22 cellular contexts compared by ENCODE assay signal in the genomic region with DNA sequence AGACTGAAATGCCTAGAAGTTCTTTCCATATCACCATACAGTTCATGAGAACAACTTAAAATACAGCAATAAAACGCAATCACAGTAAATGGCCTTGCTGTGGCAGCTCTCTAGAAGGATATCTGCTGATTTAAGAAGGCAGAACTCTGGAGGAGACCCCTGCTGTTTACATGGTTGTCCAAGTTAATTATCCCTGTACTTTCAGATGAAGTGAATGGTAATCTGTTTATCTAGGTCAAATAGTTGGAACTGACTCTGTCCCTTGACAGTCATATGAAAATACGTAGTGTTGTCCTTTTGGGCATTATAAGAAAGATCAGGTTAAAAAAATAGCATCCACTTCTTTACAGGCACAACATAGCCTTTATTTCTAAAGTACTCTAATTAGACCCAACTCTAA.
"Had no signal": no experiment of that assay in that cellular context is flagged by ENCODE, and none has a peak within 500 bp of the region (broad histone marks: within the 10 kb centered on the region; RNA-seq: fewer than 3 reads in every experiment).

No MANE protein-coding gene starts in this region.

- H3K27ac Mint-ChIP-seq: effector memory CD8-positive, alpha-beta T cell; memory B cell; naive B cell; stimulated activated memory B cell treated with anti-CD40 and anti-IgM and Interleukin-4, amounts not matched to agents 10 μg/mL and 1 μg/mL and 100 μg/mL, for 72 hours; type B pancreatic cell had no signal

- H3K4me1 Mint-ChIP-seq: memory B cell; stimulated activated memory B cell treated with anti-CD40 and anti-IgM and Interleukin-4, amounts not matched to agents 10 μg/mL and 1 μg/mL and 100 μg/mL, for 72 hours had no signal

- DNase-seq: cortex of kidney; effector memory CD8-positive, alpha-beta T cell; erythroblast; esophagus squamous epithelium; foreskin melanocyte; mucosa of descending colon; naive B cell; nephron progenitor cell; occipital lobe; ovary; posterior cingulate gyrus; psoas muscle; right cardiac atrium; spleen; stimulated activated CD4-positive, alpha-beta T cell treated with anti-CD3 and anti-CD28 coated beads, Interleukin-4, amount 100 ng/mL, for 4 hours; stimulated activated naive CD8-positive, alpha-beta T cell treated with anti-CD3 and anti-CD28 coated beads, Interleukin-15, Interleukin-2, amounts not matched to agents 100 U/mL and 50 U/mL, for 24 hours; substantia nigra; testis; tibial artery had no signal

- H3K36me3 Mint-ChIP-seq: memory B cell; stimulated activated memory B cell treated with anti-CD40 and anti-IgM and Interleukin-4, amounts not matched to agents 10 μg/mL and 1 μg/mL and 100 μg/mL, for 72 hours had no signal

- ATAC-seq: effector memory CD8-positive, alpha-beta T cell; mucosa of descending colon; psoas muscle; right cardiac atrium; stimulated activated memory B cell treated with anti-CD40 and anti-IgM and Interleukin-4, amounts not matched to agents 10 μg/mL and 1 μg/mL and 100 μg/mL, for 72 hours; stimulated activated naive CD8-positive, alpha-beta T cell treated with anti-CD3 and anti-CD28 coated beads, Interleukin-15, Interleukin-2, amounts not matched to agents 100 U/mL and 50 U/mL, for 24 hours had no signal

- H3K4me3 Mint-ChIP-seq: effector memory CD8-positive, alpha-beta T cell; memory B cell; naive B cell; nephron progenitor cell; stimulated activated memory B cell treated with anti-CD40 and anti-IgM and Interleukin-4, amounts not matched to agents 10 μg/mL and 1 μg/mL and 100 μg/mL, for 72 hours; type B pancreatic cell had no signal

- H3K27me3 Mint-ChIP-seq: type B pancreatic cell had no signal
